In the genomic region with DNA sequence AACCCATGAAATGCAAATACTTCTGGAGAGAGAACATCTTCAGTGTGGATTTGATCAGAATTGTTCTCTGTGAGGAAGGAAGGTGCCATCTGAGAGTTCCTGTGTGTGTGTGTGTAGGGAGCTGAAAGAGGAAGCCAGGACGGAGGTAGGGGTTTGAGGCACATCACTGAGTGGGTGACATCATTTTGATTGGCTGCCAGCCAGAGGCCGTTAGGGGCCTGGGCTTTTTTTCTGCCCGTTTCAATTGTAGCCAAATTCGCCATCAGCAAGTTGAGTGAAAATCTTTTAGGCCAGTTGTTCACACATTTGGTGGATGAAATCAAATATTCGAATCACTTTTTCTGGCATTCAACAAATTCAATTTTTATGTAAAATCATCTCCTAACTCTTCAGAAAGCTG, we compare ENCODE assay signal across 8 cellular contexts. TPM values are rescaled to one million over a fixed set of nuclear protein-coding genes. Genes with fewer than 3 reads are reported as not detected.
A peak's percentile ranks its signal among the peaks of the same experiment; 100 is the strongest.
DNase-seq lines count a peak whose midpoint lies in the region; ATAC-seq and TF ChIP-seq lines count a peak whose summit lies in the region.

No MANE protein-coding gene starts in this region.

- H3K4me3 ChIP-seq in H7 (ENCODE audit: insufficient read depth, low read depth, low read length) (no peak overlapping the region), Caco-2 (ENCODE audit: low read depth, low read length) (no peak overlapping the region), ascending aorta (no peak overlapping the region)

- no peaks in the 10 kb centered on the region for H3K36me3 Mint-ChIP-seq in Caco-2 (ENCODE audit: insufficient read depth, unreplicated experiment)

- H3K27ac ChIP-seq in ascending aorta = no peak overlapping the region

- no peaks in the 10 kb centered on the region for H3K4me1 Mint-ChIP-seq in Caco-2 (ENCODE audit: low read depth, unreplicated experiment)

- DNase-seq in EL (peak; percentile 53), H7 (peak; percentile 69), NAMALWA (ENCODE audit: low spot score) (peak; percentile 93), SK-N-DZ (ENCODE audit: low spot score) (peak; percentile 16), Caco-2 (no peak), ascending aorta (ENCODE audit: low spot score in 2 of 2) (no peak), activated T-cell treated with anti-CD3 and anti-CD28 coated beads for 4 hours (no peak)

- H3K36me3 ChIP-seq in H7 (replicated peaks; ENCODE audit: control insufficient read depth, insufficient read depth, low read length) (no peaks in the 10 kb centered on the region), Caco-2 (ENCODE audit: control insufficient read depth, insufficient read depth, low read length) (no peaks in the 10 kb centered on the region), ascending aorta (no peaks in the 10 kb centered on the region)

- CTCF ChIA-PET in Caco-2 (lab: Charles Lee) = no interaction called here

- TF ChIP-seq CTCF in Caco-2 (IDR thresholded peaks at IDR 0.05; ENCODE audit: insufficient read depth in 1 of 2, low read depth in 1 of 2, low read length in 1 of 2, severe bottlenecking in 1 of 2, unreplicated experiment in 1 of 2) = no peak
- no peak for TF ChIP-seq CTCF in ascending aorta (IDR thresholded peaks at IDR 0.05)

- intact Hi-C loops in Caco-2 (cut with micrococcal nuclease; ENCODE audit: unreplicated experiment) (no loop called here), ascending aorta (cut with DNase I) (no loop called here)

- no peaks in the 10 kb centered on the region for H3K27me3 Mint-ChIP-seq in Caco-2 (ENCODE audit: insufficient read depth, unreplicated experiment)

- peaks cover 12% of the 10 kb centered on the region for H3K9me3 Mint-ChIP-seq in Caco-2 (ENCODE audit: unreplicated experiment)

- no TSS peak for BruUV-seq in Caco-2 (replicated peaks; lab: Mats Ljungman, UMichigan)

- H3K4me3 Mint-ChIP-seq in Caco-2 (ENCODE audit: unreplicated experiment) = no peak overlapping the region

- H3K27me3 ChIP-seq in H7 (ENCODE audit: control insufficient read depth, insufficient read depth, low read length) (no peaks in the 10 kb centered on the region), Caco-2 (replicated peaks; ENCODE audit: control insufficient read depth, insufficient read depth, low read length) (no peaks in the 10 kb centered on the region), ascending aorta (no peaks in the 10 kb centered on the region)

- H3K27ac Mint-ChIP-seq in Caco-2 (ENCODE audit: unreplicated experiment) = no peak overlapping the region

- no peaks in the 10 kb centered on the region for H3K4me1 ChIP-seq in Caco-2
- H3K4me1 ChIP-seq in ascending aorta = no peaks in the 10 kb centered on the region

- H3K9me3 ChIP-seq in Caco-2 = peaks cover 10% of the 10 kb centered on the region; the same call in 1 of the 2 replicates
- H3K9me3 ChIP-seq in ascending aorta = peaks cover 0 to 9% of the 10 kb centered on the region in 2 donors

- POLR2A ChIA-PET in Caco-2 (lab: Charles Lee) = no interaction called here

- ATAC-seq in GM19035 (IDR thresholded peaks at IDR 0.05; ENCODE audit: unreplicated experiment) = no peak

RNA-seq across cellular contexts. Expression of a gene that starts 48.9 kb away (rescaled TPM):
- total RNA-seq in H7 (2014; rRNA removed; shearing (Covaris generic)) = 66.9 and 77.8 TPM in 2 replicates
- polyA plus RNA-seq in SK-N-DZ (2014; cell fraction: cytosol; rRNA removed) = 103 and 111 TPM in 2 replicates
- 41.1 and 41.2 TPM in 2 replicates for polyA plus RNA-seq in SK-N-DZ (2014; cell fraction: nucleus; rRNA removed)
- total RNA-seq in Caco-2 (2022) (125 and 136 TPM in 2 replicates), ascending aorta (42.6 TPM)

Comparison
In these comparisons a context has a peak if more than half of its experiments do, and no peak if none do; other contexts are left out.
1. DNase-seq: peak in EL (single experiment), H7 (single experiment), NAMALWA (single experiment) and SK-N-DZ (single experiment); none in Caco-2 (0 of 2), ascending aorta (0 of 2) and activated T-cell treated with anti-CD3 and anti-CD28 coated beads for 4 hours (single experiment).